9 cellular contexts compared by ENCODE assay signal in the genomic region with DNA sequence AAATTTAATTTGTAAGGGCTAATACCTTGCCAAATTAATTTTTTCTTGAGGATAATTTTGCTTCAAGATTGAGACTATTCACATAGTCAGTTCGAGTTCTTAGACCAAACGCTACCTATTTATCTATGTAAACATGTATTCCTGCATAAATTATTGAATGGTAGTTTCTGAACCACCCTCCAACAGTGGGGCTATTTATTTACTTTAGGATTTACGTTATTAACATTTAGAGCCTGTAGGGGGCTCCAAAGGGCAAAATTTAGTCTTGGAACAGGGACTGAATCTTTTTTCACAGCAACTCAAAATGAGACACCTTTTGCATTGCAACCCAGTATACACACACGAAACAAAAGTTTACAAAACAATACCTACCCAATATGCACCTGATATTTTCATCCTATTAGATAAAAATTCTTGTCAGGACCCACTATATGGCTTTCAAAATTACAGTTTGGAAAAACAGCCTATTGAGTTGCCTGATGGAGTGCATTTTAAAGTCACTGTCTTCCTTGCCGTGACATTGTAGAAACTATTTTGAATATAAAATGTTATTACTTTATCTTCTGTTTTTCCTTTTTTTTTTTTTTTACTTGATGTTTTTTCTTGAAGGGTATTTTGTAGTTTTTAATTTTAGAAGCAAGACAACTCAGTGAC. TPM values are rescaled to one million over a fixed set of nuclear protein-coding genes. Genes with fewer than 3 reads are reported as not detected.
A peak's percentile ranks its signal among the peaks of the same experiment; 100 is the strongest.
DNase-seq lines count a peak whose midpoint lies in the region; ATAC-seq and TF ChIP-seq lines count a peak whose summit lies in the region.
"Had no signal": no experiment of that assay in that cellular context is flagged by ENCODE, and none has a peak within 500 bp of the region (broad histone marks: within the 10 kb centered on the region; RNA-seq: fewer than 3 reads in every experiment).

No MANE protein-coding gene starts in this region.

- no peaks in the 10 kb centered on the region for H3K27me3 Mint-ChIP-seq in T-helper 2 cell treated with Interferon-gamma antibody and Interleukin-4, amounts not matched to agents 5 μg/mL and 100 μg/mL, for 36 hours (ENCODE audit: low read depth)

- no peak overlapping the region for H3K4me3 ChIP-seq in WERI-Rb-1 (ENCODE audit: low read depth, low read length)

- ATAC-seq in HG02759 (IDR thresholded peaks at IDR 0.05; ENCODE audit: unreplicated experiment), result peak; percentile 78
- ATAC-seq in left ventricle myocardium superior, result peak; percentile 66
- ATAC-seq in stimulated activated effector memory CD8-positive, alpha-beta T cell treated with anti-CD3 and anti-CD28 coated beads, Interleukin-12 subunit alpha, Interleukin-12 subunit beta, amount 100 ng/mL, for 72 hours, result peak; percentile 32

- TF ChIP-seq CTCF in C4-2B (conservative IDR thresholded peaks at IDR 0.05) (peak; percentile 83), GM13977 (IDR thresholded peaks at IDR 0.05; ENCODE audit: extremely low read depth, insufficient read depth, missing control alignments) (peak; percentile 46), WERI-Rb-1 (IDR thresholded peaks at IDR 0.05; ENCODE audit: low read depth, low read length) (0 out of 2 replicates have a peak, but pooled peaks have one; percentile 31)

- H3K9me3 Mint-ChIP-seq in stimulated activated effector memory CD8-positive, alpha-beta T cell treated with anti-CD3 and anti-CD28 coated beads, Interleukin-12 subunit alpha, Interleukin-12 subunit beta, amount 100 ng/mL, for 72 hours, result no peaks in the 10 kb centered on the region
- no peaks in the 10 kb centered on the region for H3K9me3 Mint-ChIP-seq in T-helper 2 cell treated with Interferon-gamma antibody and Interleukin-4, amounts not matched to agents 5 μg/mL and 100 μg/mL, for 36 hours

- no peak overlapping the region for H3K27ac Mint-ChIP-seq in stimulated activated effector memory CD8-positive, alpha-beta T cell treated with anti-CD3 and anti-CD28 coated beads, Interleukin-12 subunit alpha, Interleukin-12 subunit beta, amount 100 ng/mL, for 72 hours
- H3K27ac Mint-ChIP-seq in T-helper 2 cell treated with Interferon-gamma antibody and Interleukin-4, amounts not matched to agents 5 μg/mL and 100 μg/mL, for 36 hours, result no peak overlapping the region

- H3K9me3 ChIP-seq in WERI-Rb-1 (ENCODE audit: severe bottlenecking), result no peaks in the 10 kb centered on the region

- no peak overlapping the region for H3K4me3 Mint-ChIP-seq in stimulated activated effector memory CD8-positive, alpha-beta T cell treated with anti-CD3 and anti-CD28 coated beads, Interleukin-12 subunit alpha, Interleukin-12 subunit beta, amount 100 ng/mL, for 72 hours
- no peak overlapping the region for H3K4me3 Mint-ChIP-seq in T-helper 2 cell treated with Interferon-gamma antibody and Interleukin-4, amounts not matched to agents 5 μg/mL and 100 μg/mL, for 36 hours

- H3K4me1 Mint-ChIP-seq in stimulated activated effector memory CD8-positive, alpha-beta T cell treated with anti-CD3 and anti-CD28 coated beads, Interleukin-12 subunit alpha, Interleukin-12 subunit beta, amount 100 ng/mL, for 72 hours, result no peaks in the 10 kb centered on the region
- no peaks in the 10 kb centered on the region for H3K4me1 Mint-ChIP-seq in T-helper 2 cell treated with Interferon-gamma antibody and Interleukin-4, amounts not matched to agents 5 μg/mL and 100 μg/mL, for 36 hours (ENCODE audit: low read depth)

- H3K27ac ChIP-seq in C4-2B (no peak overlapping the region), WERI-Rb-1 (no peak overlapping the region)

- peaks cover 22% of the 10 kb centered on the region for H3K36me3 Mint-ChIP-seq in stimulated activated effector memory CD8-positive, alpha-beta T cell treated with anti-CD3 and anti-CD28 coated beads, Interleukin-12 subunit alpha, Interleukin-12 subunit beta, amount 100 ng/mL, for 72 hours
- H3K36me3 Mint-ChIP-seq in T-helper 2 cell treated with Interferon-gamma antibody and Interleukin-4, amounts not matched to agents 5 μg/mL and 100 μg/mL, for 36 hours (ENCODE audit: low read depth), result peaks cover 7% of the 10 kb centered on the region

- intact Hi-C loops in left ventricle myocardium superior (cut with micrococcal nuclease), result loop anchor here (2.0 kb wide), 1 partner anchor 135 kb away; no protein-coding TSS in a partner anchor

- DNase-seq in GM13977 (ENCODE audit: low spot score) (peak; percentile 51), NCI-H1694 treated with DMSO at 0.1 percent for 48 hours (lab: John Stamatoyannopoulos, UW) (peak; percentile 81), WERI-Rb-1 (peak; percentile 26), left ventricle myocardium superior (no peak)
- no peak for DNase-seq in stimulated activated effector memory CD8-positive, alpha-beta T cell treated with anti-CD3 and anti-CD28 coated beads, Interleukin-12 subunit alpha, Interleukin-12 subunit beta, amount 100 ng/mL, for 72 hours (ENCODE audit: low spot score in 2 of 2)
- no peak for DNase-seq in T-helper 2 cell treated with Interferon-gamma antibody and Interleukin-4, amounts not matched to agents 5 μg/mL and 100 μg/mL, for 36 hours (ENCODE audit: low spot score)

- no peaks in the 10 kb centered on the region for H3K36me3 ChIP-seq in WERI-Rb-1

- H3K27me3 ChIP-seq in WERI-Rb-1 (ENCODE audit: insufficient read depth, low read depth, severe bottlenecking), result no peaks in the 10 kb centered on the region

- in situ Hi-C loops in GM13977 (cut with MboI; ENCODE audit: low pct_unique_long_range_greater_than_20kb, low sequenced_read_pairs, unreplicated experiment), result no loop called here

RNA-seq across cellular contexts. Expression of a gene that starts 47.1 kb away (rescaled TPM):
- total RNA-seq in left ventricle myocardium superior, result not detected
- total RNA-seq: T-helper 1 cell treated with Interleukin-12 subunit alpha and Interleukin-12 subunit beta and Interleukin-4 antibody, amounts not matched to agents 30 ng/mL and 1 ng/mL, for 36 hours had no signal

Comparison
In these comparisons a context has a peak if more than half of its experiments do, and no peak if none do; other contexts are left out.
1. CTCF ChIP-seq: peak in every context shown above with its lines; median percentile 83 in C4-2B; 46 in GM13977; 31 in WERI-Rb-1.
2. DNase-seq: peak in GM13977 (single experiment), NCI-H1694 treated with DMSO at 0.1 percent for 48 hours (single experiment) and WERI-Rb-1 (single experiment); none in left ventricle myocardium superior (single experiment), stimulated activated effector memory CD8-positive, alpha-beta T cell treated with anti-CD3 and anti-CD28 coated beads, Interleukin-12 subunit alpha, Interleukin-12 subunit beta, amount 100 ng/mL, for 72 hours (0 of 2) and T-helper 2 cell treated with Interferon-gamma antibody and Interleukin-4, amounts not matched to agents 5 μg/mL and 100 μg/mL, for 36 hours (single experiment).
3. Peak in every context shown above with its lines, with median percentiles within 50 percentile points of each other: ATAC-seq.